2 cellular contexts compared by ENCODE assay signal in the genomic region with DNA sequence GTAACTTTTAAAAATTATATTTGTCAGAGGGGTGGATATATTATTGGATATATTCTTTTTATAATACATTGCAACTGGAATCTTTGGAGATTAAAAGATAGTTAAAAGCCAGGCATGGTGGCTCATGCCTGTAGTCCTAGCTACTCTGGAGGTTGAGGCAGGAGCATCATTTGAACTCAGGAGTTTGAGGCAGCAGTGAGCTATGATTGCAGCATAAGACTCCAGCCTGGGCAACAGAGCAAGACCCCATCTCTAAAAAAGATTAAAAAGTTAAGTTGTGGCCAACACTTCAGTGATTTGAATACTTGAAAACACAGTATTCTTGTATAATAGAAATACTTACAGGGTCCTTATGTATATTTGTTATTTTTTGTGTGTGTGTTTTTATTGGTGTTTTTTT.
TF ChIP-seq lines count a peak whose summit lies in the region.

No MANE protein-coding gene starts in this region.

TF ChIP-seq in HEK293, 187 proteins besides CTCF, POLR2A, EP300 and RAD21 (continued from another document):
- TF ChIP-seq ZNF121 (tag by site-specific recombination; IDR thresholded peaks at IDR 0.05), result peak; percentile 73
- TF ChIP-seq ZNF248 (tag by site-specific recombination; IDR thresholded peaks at IDR 0.05), result no peak
- no peak for TF ChIP-seq HOXD13 (CRISPR knock-in tag; IDR thresholded peaks at IDR 0.05; ENCODE audit: borderline replicate concordance)
- TF ChIP-seq ZNF341 (tag by site-specific recombination; IDR thresholded peaks at IDR 0.05; ENCODE audit: low read depth), result no peak

TF ChIP-seq in K562, 482 proteins besides CTCF, POLR2A, EP300 and RAD21:
- TF ChIP-seq ZNF121 (CRISPR knock-in tag; conservative IDR thresholded peaks at IDR 0.05), result peak; percentile 79
- TF ChIP-seq ARHGAP35 (IDR thresholded peaks at IDR 0.05; ENCODE audit: partially characterized antibody), result no peak
- TF ChIP-seq, protein P1, sequence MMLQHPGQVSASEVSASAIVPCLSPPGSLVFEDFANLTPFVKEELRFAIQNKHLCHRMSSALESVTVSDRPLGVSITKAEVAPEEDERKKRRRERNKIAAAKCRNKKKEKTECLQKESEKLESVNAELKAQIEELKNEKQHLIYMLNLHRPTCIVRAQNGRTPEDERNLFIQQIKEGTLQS (IDR thresholded peaks at IDR 0.05), result no peak
- TF ChIP-seq, protein P1 (CRISPR knock-in tag; conservative IDR thresholded peaks at IDR 0.05), result no peak
- TF ChIP-seq RBM25 (IDR thresholded peaks at IDR 0.05; ENCODE audit: low read depth, low read length, severe bottlenecking), result peak; percentile 47
- TF ChIP-seq, protein P2, sequence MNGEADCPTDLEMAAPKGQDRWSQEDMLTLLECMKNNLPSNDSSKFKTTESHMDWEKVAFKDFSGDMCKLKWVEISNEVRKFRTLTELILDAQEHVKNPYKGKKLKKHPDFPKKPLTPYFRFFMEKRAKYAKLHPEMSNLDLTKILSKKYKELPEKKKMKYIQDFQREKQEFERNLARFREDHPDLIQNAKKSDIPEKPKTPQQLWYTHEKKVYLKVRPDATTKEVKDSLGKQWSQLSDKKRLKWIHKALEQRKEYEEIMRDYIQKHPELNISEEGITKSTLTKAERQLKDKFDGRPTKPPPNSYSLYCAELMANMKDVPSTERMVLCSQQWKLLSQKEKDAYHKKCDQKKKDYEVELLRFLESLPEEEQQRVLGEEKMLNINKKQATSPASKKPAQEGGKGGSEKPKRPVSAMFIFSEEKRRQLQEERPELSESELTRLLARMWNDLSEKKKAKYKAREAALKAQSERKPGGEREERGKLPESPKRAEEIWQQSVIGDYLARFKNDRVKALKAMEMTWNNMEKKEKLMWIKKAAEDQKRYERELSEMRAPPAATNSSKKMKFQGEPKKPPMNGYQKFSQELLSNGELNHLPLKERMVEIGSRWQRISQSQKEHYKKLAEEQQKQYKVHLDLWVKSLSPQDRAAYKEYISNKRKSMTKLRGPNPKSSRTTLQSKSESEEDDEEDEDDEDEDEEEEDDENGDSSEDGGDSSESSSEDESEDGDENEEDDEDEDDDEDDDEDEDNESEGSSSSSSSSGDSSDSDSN (IDR thresholded peaks at IDR 0.05; ENCODE audit: borderline replicate concordance in 1 of 2, low read depth in 2 of 2, low read length in 2 of 2), result no peak
- TF ChIP-seq ZNF561 (CRISPR knock-in tag; conservative IDR thresholded peaks at IDR 0.05), result no peak
